Comparison of ENCODE assay signal across 26 cellular contexts in the genomic region with DNA sequence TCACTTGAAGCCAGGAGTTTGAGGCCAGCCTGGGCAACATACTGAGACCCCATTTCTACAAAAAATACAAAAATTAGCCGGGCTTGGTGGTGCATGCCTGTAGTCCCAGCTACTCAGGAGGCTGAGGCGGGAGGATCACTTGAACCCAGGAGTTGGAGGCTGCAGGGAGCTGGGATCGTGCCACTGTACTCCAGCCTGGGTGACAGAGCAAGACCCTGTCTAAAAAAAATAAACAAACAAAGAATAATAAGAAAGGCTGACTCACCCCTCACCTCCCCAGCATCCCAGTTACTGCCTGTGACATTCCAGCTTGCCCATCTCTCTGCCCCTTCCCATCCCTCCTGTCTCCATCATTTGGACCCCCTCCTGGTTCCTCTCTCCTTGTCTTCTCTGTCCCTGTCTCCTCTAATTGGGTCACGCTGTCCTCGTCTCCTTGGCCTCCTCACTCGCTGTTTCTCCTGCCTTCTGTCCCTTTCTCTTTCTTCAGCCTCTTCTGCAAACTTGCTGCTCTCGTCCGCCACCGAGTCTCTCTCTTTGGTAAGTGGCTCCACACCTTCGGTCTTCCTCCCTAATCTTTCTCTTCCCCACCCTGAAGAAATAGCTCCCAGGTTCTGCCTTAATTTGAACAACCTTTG.
"Had no signal": no experiment of that assay in that cellular context is flagged by ENCODE, and none has a peak within 500 bp of the region (broad histone marks: within the 10 kb centered on the region; RNA-seq: fewer than 3 reads in every experiment).

No MANE protein-coding gene starts in this region.

- ATAC-seq: activated CD4-positive, CD25-positive, alpha-beta regulatory T cell treated with anti-CD3 and anti-CD28 coated beads, Interleukin-2, amount 50 U/mL, for 24 hours; activated naive CD4-positive, alpha-beta T cell treated with anti-CD3 and anti-CD28 coated beads, Interleukin-2, amount 50 U/mL, for 72 hours; activated T-cell treated with anti-CD3 and anti-CD28 coated beads, Interleukin-2, amount 50 U/mL, for 4 hours; esophagus mucosa; heart left ventricle; T-helper 17 cell had no signal

- H3K27me3 Mint-ChIP-seq: activated CD4-positive, alpha-beta memory T cell treated with anti-CD3 and anti-CD28 coated beads for 36 hours; T-helper 17 cell had no signal

- H3K36me3 ChIP-seq: brain microvascular endothelial cell, heart left ventricle had no signal

- H3K4me3 Mint-ChIP-seq: activated B cell treated with CpG ODN at 0.5 μM for 24 hours; activated CD4-positive, alpha-beta memory T cell treated with anti-CD3 and anti-CD28 coated beads for 36 hours; activated naive CD4-positive, alpha-beta T cell treated with anti-CD3 and anti-CD28 coated beads, Interleukin-2, amount 10 ng/mL, durations not matched to agents 7 days and 5 days; activated naive CD8-positive, alpha-beta T cell treated with anti-CD3 and anti-CD28 coated beads, Interleukin-2, amount 10 ng/mL, durations not matched to agents 7 days and 5 days; activated T-cell treated with anti-CD3 and anti-CD28 coated beads, Interleukin-2, amount 50 U/mL, for 4 hours; central memory CD8-positive, alpha-beta T cell; dendritic cell treated with granulocyte-macrophage colony-stimulating factor and Interleukin-4, amounts not matched to agents 40 ng/mL and 50 ng/mL, for 4 days; endodermal cell; T-helper 17 cell; T-helper 2 cell treated with Interferon-gamma antibody and Interleukin-4, amounts not matched to agents 5 μg/mL and 100 μg/mL, for 36 hours had no signal

- H3K4me3 ChIP-seq: coronary artery, dorsolateral prefrontal cortex, heart left ventricle had no signal

- H3K9me3 Mint-ChIP-seq: activated B cell treated with CpG ODN at 0.5 μM for 24 hours; activated CD4-positive, alpha-beta memory T cell treated with anti-CD3 and anti-CD28 coated beads for 36 hours; activated naive CD4-positive, alpha-beta T cell treated with anti-CD3 and anti-CD28 coated beads, Interleukin-2, amount 10 ng/mL, durations not matched to agents 7 days and 5 days; activated naive CD4-positive, alpha-beta T cell treated with anti-CD3 and anti-CD28 coated beads, Interleukin-2, amount 50 U/mL, for 72 hours; activated naive CD8-positive, alpha-beta T cell treated with anti-CD3 and anti-CD28 coated beads, Interleukin-2, amount 10 ng/mL, durations not matched to agents 7 days and 5 days; activated T-cell treated with anti-CD3 and anti-CD28 coated beads, Interleukin-2, amount 50 U/mL, for 4 hours; central memory CD8-positive, alpha-beta T cell; endodermal cell; T-helper 2 cell treated with Interferon-gamma antibody and Interleukin-4, amounts not matched to agents 5 μg/mL and 100 μg/mL, for 36 hours had no signal

- H3K36me3 Mint-ChIP-seq: activated CD4-positive, alpha-beta memory T cell treated with anti-CD3 and anti-CD28 coated beads for 36 hours; activated naive CD4-positive, alpha-beta T cell treated with anti-CD3 and anti-CD28 coated beads, Interleukin-2, amount 10 ng/mL, durations not matched to agents 7 days and 5 days; activated naive CD4-positive, alpha-beta T cell treated with anti-CD3 and anti-CD28 coated beads, Interleukin-2, amount 50 U/mL, for 72 hours; activated naive CD8-positive, alpha-beta T cell treated with anti-CD3 and anti-CD28 coated beads, Interleukin-2, amount 10 ng/mL, durations not matched to agents 7 days and 5 days had no signal

- H3K9me3 ChIP-seq: heart left ventricle had no signal

- H3K27ac Mint-ChIP-seq: activated B cell treated with CpG ODN at 0.5 μM for 24 hours; activated CD4-positive, alpha-beta memory T cell treated with anti-CD3 and anti-CD28 coated beads for 36 hours; activated naive CD4-positive, alpha-beta T cell treated with anti-CD3 and anti-CD28 coated beads, Interleukin-2, amount 10 ng/mL, durations not matched to agents 7 days and 5 days; activated naive CD8-positive, alpha-beta T cell treated with anti-CD3 and anti-CD28 coated beads, Interleukin-2, amount 10 ng/mL, durations not matched to agents 7 days and 5 days; dendritic cell treated with granulocyte-macrophage colony-stimulating factor and Interleukin-4, amounts not matched to agents 40 ng/mL and 50 ng/mL, for 4 days; endodermal cell; T-helper 17 cell; T-helper 2 cell treated with Interferon-gamma antibody and Interleukin-4, amounts not matched to agents 5 μg/mL and 100 μg/mL, for 36 hours had no signal

- H3K27me3 ChIP-seq: brain microvascular endothelial cell, dorsolateral prefrontal cortex had no signal

- DNase-seq: activated B cell treated with CpG ODN at 0.5 μM for 24 hours; activated CD4-positive, alpha-beta memory T cell treated with anti-CD3 and anti-CD28 coated beads for 36 hours; activated CD4-positive, alpha-beta T cell treated with anti-CD3 and anti-CD28 coated beads for 48 hours; activated CD8-positive, alpha-beta memory T cell treated with anti-CD3 and anti-CD28 coated beads for 24 hours; activated gamma-delta T cell; activated naive CD4-positive, alpha-beta T cell; activated naive CD4-positive, alpha-beta T cell treated with anti-CD3 and anti-CD28 coated beads, Interleukin-2, amount 10 ng/mL, durations not matched to agents 7 days and 5 days; activated naive CD8-positive, alpha-beta T cell treated with anti-CD3 and anti-CD28 coated beads, Interleukin-2, amount 10 ng/mL, durations not matched to agents 7 days and 5 days; activated T-cell treated with anti-CD3 and anti-CD28 coated beads, Interleukin-2, amount 50 U/mL, for 4 hours; brain microvascular endothelial cell; dorsolateral prefrontal cortex; effector memory CD4-positive, alpha-beta T cell; endodermal cell; foreskin fibroblast; T-helper 1 cell; T-helper 17 cell; T1000 had no signal

- H3K27ac ChIP-seq: brain microvascular endothelial cell, coronary artery, dorsolateral prefrontal cortex, heart left ventricle, VCaP had no signal

- H3K4me1 Mint-ChIP-seq: endodermal cell had no signal
